In the genomic region with DNA sequence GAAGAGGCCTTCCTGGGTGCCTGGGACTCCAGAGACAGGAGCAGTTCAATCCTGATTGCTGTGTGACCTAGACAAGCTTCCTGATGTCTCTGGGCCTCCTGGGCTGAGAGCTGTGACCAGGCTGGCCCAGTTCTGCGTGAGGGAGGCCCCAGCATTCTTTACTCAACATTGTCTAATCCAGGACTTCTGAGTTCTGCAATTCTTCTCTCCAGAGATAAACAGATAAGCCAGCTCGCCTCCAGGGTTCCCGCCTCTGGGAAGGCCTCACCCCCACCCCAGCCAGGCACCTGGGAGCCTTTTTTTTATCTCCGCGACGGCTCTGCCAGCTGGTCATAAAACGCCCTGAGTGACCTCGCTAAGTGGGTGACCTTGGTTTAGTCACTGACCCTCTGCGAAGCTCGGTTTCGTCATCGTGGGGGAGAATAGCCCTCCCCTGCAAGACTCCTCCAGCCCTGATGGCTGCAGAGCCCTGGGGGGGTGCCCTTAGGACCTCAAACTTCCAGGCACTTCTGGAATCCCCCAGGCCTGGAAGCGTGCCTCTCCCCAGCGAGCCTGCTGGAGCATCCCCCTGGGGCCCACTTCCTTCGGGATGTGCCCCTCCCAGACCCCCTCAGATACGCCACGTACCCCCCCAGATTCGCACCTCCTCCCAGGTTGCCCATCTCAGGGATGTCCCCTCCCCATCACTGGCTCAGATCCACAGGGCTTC, we compare ENCODE assay signal across 10 cellular contexts. TPM values are rescaled to one million over a fixed set of nuclear protein-coding genes. Genes with fewer than 3 reads are reported as not detected.
A peak's percentile ranks its signal among the peaks of the same experiment; 100 is the strongest.
DNase-seq lines count a peak whose midpoint lies in the region; ATAC-seq and TF ChIP-seq lines count a peak whose summit lies in the region.
"Had no signal": no experiment of that assay in that cellular context is flagged by ENCODE, and none has a peak within 500 bp of the region (broad histone marks: within the 10 kb centered on the region; RNA-seq: fewer than 3 reads in every experiment).

No MANE protein-coding gene starts in this region.

- no peaks in the 10 kb centered on the region for H3K36me3 Mint-ChIP-seq in GM23338 (ENCODE audit: low read depth)
- H3K36me3 Mint-ChIP-seq: memory B cell had no signal

- H3K4me2 ChIP-seq in GM23338 (peak overlapping the region; percentile 73), fibroblast of lung (ENCODE audit: extremely low read depth, insufficient read depth, low read length) (no peak overlapping the region), MM.1S (ENCODE audit: low read depth, low read length) (no peak overlapping the region)

- no peaks in the 10 kb centered on the region for H4K20me1 ChIP-seq in GM23338 (replicated peaks; ENCODE audit: insufficient read depth)
- H4K20me1 ChIP-seq in fibroblast of lung (ENCODE audit: control insufficient read depth, extremely low read depth, insufficient read depth, low read length): no peaks in the 10 kb centered on the region
- H4K20me1 ChIP-seq in MM.1S (ENCODE audit: insufficient read depth, low read length): no peaks in the 10 kb centered on the region

- H3K27ac ChIP-seq in GM23338 (ENCODE audit: low read depth): peak overlapping the region; percentile 92
- no peak overlapping the region for H3K27ac ChIP-seq in fibroblast of lung (ENCODE audit: insufficient read depth, low read length)
- no peak overlapping the region for H3K27ac ChIP-seq in psoas muscle
- no peak overlapping the region for H3K27ac ChIP-seq in MM.1S (ENCODE audit: low read length)

- H3K36me3 ChIP-seq in GM23338 (ENCODE audit: insufficient read depth) (no peaks in the 10 kb centered on the region), NT2/D1 (ENCODE audit: insufficient read depth, insufficient read length, low read length) (no peaks in the 10 kb centered on the region), fibroblast of lung (ENCODE audit: control insufficient read depth, insufficient read depth, low read length) (no peaks in the 10 kb centered on the region), psoas muscle (ENCODE audit: insufficient read depth in 1 of 2, low read depth in 1 of 2) (no peaks in the 10 kb centered on the region), MM.1S (replicated peaks; ENCODE audit: insufficient read depth, low read length) (no peaks in the 10 kb centered on the region)

- H3K9me3 ChIP-seq in NT2/D1 (ENCODE audit: insufficient read depth, low read length): no peaks in the 10 kb centered on the region
- H3K9me3 ChIP-seq in fibroblast of lung (ENCODE audit: control insufficient read depth, insufficient read depth, low read depth, low read length): no peaks in the 10 kb centered on the region
- H3K9me3 ChIP-seq in psoas muscle: no peaks in the 10 kb centered on the region
- H3K9me3 ChIP-seq in MM.1S (replicated peaks; ENCODE audit: insufficient read depth, low read length): no peaks in the 10 kb centered on the region

- peak overlapping the region; percentile 93 for H3K27ac Mint-ChIP-seq in GM23338
- H3K27ac Mint-ChIP-seq: memory B cell had no signal

- H3K4me1 Mint-ChIP-seq in GM23338: peaks cover 27% of the 10 kb centered on the region

- DNase-seq in GM23338 (ENCODE audit: low spot score) (peak; percentile 61), NT2/D1 (ENCODE audit: low read depth, low spot score) (no peak), fibroblast of lung (ENCODE audit: low read depth in 2 of 2) (peak; percentile 60 to 77), psoas muscle (peak; percentile 33 to 61), MM.1S (no peak)
- DNase-seq: T-helper 2 cell had no signal

- H3K27me3 ChIP-seq in GM23338 (ENCODE audit: insufficient read depth) (no peaks in the 10 kb centered on the region), NT2/D1 (ENCODE audit: insufficient read depth, insufficient read length) (no peaks in the 10 kb centered on the region), fibroblast of lung (ENCODE audit: control insufficient read depth, insufficient read depth, low read length) (no peaks in the 10 kb centered on the region), psoas muscle (ENCODE audit: insufficient read depth in 3 of 3, low read length in 2 of 3) (peaks cover 0 to 5% (median 3%) of the 10 kb centered on the region in 3 donors), MM.1S (replicated peaks; ENCODE audit: insufficient read depth, low read length) (peaks cover 85% of the 10 kb centered on the region)

- H3K4me3 ChIP-seq in GM23338: peak overlapping the region; percentile 43
- peak overlapping the region; percentile 21 for H3K4me3 ChIP-seq in NT2/D1 (ENCODE audit: insufficient read length, low read depth)
- H3K4me3 ChIP-seq in fibroblast of lung (replicated peaks in 1 of 4; ENCODE audit: control extremely low read depth in 1 of 4, insufficient read depth in 1 of 4, low read depth in 3 of 4, low read length in 4 of 4): no peak overlapping the region
- H3K4me3 ChIP-seq in psoas muscle: no peak overlapping the region
- H3K4me3 ChIP-seq in MM.1S (ENCODE audit: low read length): no peak overlapping the region

- H3F3A ChIP-seq in GM23338 (replicated peaks; ENCODE audit: low read depth): peaks cover 22% of the 10 kb centered on the region; the same call in 1 of the 2 replicates
- no peaks in the 10 kb centered on the region for H3F3A ChIP-seq in MM.1S (ENCODE audit: insufficient read depth, low read length)

- H3K9me2 ChIP-seq in GM23338 (ENCODE audit: insufficient read depth) (no peaks in the 10 kb centered on the region), MM.1S (replicated peaks; ENCODE audit: insufficient read depth, low read length) (no peaks in the 10 kb centered on the region)

- ATAC-seq in GM23338 (peak; percentile 40), psoas muscle (peak in 2 of 4 donors; percentile 24 to 35), GM18870 (IDR thresholded peaks at IDR 0.05; ENCODE audit: unreplicated experiment) (no peak), GM18858 (IDR thresholded peaks at IDR 0.05; ENCODE audit: unreplicated experiment) (no peak), GM19463 (IDR thresholded peaks at IDR 0.05; ENCODE audit: unreplicated experiment) (no peak)

- TF ChIP-seq CTCF in GM23338 (conservative IDR thresholded peaks at IDR 0.05; ENCODE audit: low read depth in 2 of 2): no peak
- no peak for TF ChIP-seq CTCF in fibroblast of lung (conservative IDR thresholded peaks at IDR 0.05 in 1 of 2, IDR thresholded peaks at IDR 0.05 in 1 of 2; ENCODE audit: low read depth in 1 of 2, low read length in 2 of 2)
- no peak for TF ChIP-seq CTCF in psoas muscle (IDR thresholded peaks at IDR 0.05)
- TF ChIP-seq CTCF in MM.1S (IDR thresholded peaks at IDR 0.05; ENCODE audit: low read length): no peak

- H2AFZ ChIP-seq in GM23338 (peak overlapping the region; percentile 74; the same call in 1 of the 2 replicates), fibroblast of lung (ENCODE audit: low read length) (no peak overlapping the region), MM.1S (ENCODE audit: low read length) (no peak overlapping the region)

- H3K27me3 Mint-ChIP-seq in GM23338 (ENCODE audit: insufficient read depth, low read depth, poor library complexity): peaks cover 9% of the 10 kb centered on the region

- H3K79me2 ChIP-seq in GM23338 (replicated peaks; ENCODE audit: insufficient read depth) (no peaks in the 10 kb centered on the region), fibroblast of lung (ENCODE audit: control insufficient read depth, insufficient read depth, low read length) (no peaks in the 10 kb centered on the region), MM.1S (ENCODE audit: low read length) (no peaks in the 10 kb centered on the region)

- H3K4me3 Mint-ChIP-seq in GM23338: peak overlapping the region; percentile 60
- H3K4me3 Mint-ChIP-seq: memory B cell had no signal

- H3K4me1 ChIP-seq in GM23338 (ENCODE audit: insufficient read depth): peaks cover 10% of the 10 kb centered on the region
- H3K4me1 ChIP-seq in NT2/D1 (ENCODE audit: insufficient read depth, insufficient read length): peaks cover 6% of the 10 kb centered on the region
- peaks cover 3% of the 10 kb centered on the region for H3K4me1 ChIP-seq in fibroblast of lung (ENCODE audit: control insufficient read depth, extremely low read depth, insufficient read depth, low read length)
- H3K4me1 ChIP-seq in psoas muscle: no peaks in the 10 kb centered on the region
- H3K4me1 ChIP-seq in MM.1S (ENCODE audit: low read length): no peaks in the 10 kb centered on the region

- H3K9ac ChIP-seq in NT2/D1 (ENCODE audit: insufficient read length, low read depth) (peak overlapping the region; percentile 74), fibroblast of lung (ENCODE audit: insufficient read depth, low read length) (no peak overlapping the region), MM.1S (ENCODE audit: low read length) (no peak overlapping the region)

- intact Hi-C loops in psoas muscle (cut with DNase I): no loop called here

- 31 to 39% (median 36%) methylated on average over 16 to 18 of the region's 18 CpGs for WGBS in psoas muscle, 3 donors

- no peaks in the 10 kb centered on the region for H3K9me3 Mint-ChIP-seq in GM23338
- H3K9me3 Mint-ChIP-seq: memory B cell had no signal

TF ChIP-seq in GM23338, 12 proteins besides CTCF, POLR2A, EP300 and RAD21 (continues in another document):
- no peak for TF ChIP-seq JUNB (IDR thresholded peaks at IDR 0.05; ENCODE audit: unreplicated experiment)
- TF ChIP-seq EZH2 (IDR thresholded peaks at IDR 0.05; ENCODE audit: low read depth, unreplicated experiment): no peak

RNA-seq across cellular contexts. Expression of a gene that starts 1.9 kb away (rescaled TPM):
- total RNA-seq in GM23338 (2014; rRNA removed; shearing (Covaris generic)): 1.3 TPM in 1 of 2 replicates, not detected in the other
- 2.3 and 2.5 TPM in 2 replicates for polyA plus RNA-seq in GM23338 (2016; fragmentation: Nextera tagmentation; extraction: Ambion mirVana)
- 0.33 TPM in 1 of 2 replicates, not detected in the other for total RNA-seq in fibroblast of lung
- 0.10 TPM in 1 of 2 replicates, not detected in the other for polyA plus RNA-seq in fibroblast of lung
- polyA plus RNA-seq in fibroblast of lung (2012): 0.13 and 0.23 TPM in 2 replicates
- polyA minus RNA-seq in fibroblast of lung (ENCODE audit: low replicate concordance): not detected in 2 replicates
- total RNA-seq in psoas muscle: not detected
- under 1 TPM in 2 of 3 donors, not detected in 1; 0.06 to 0.23 TPM for polyA plus RNA-seq in psoas muscle

RNA-seq across cellular contexts. Expression of a gene that starts 42.2 kb away (rescaled TPM):
- 5.7 and 11.8 TPM in 2 replicates for total RNA-seq in GM23338 (2014; rRNA removed; shearing (Covaris generic))
- 1.6 and 2.0 TPM in 2 replicates for polyA plus RNA-seq in GM23338 (2016; fragmentation: Nextera tagmentation; extraction: Ambion mirVana)
- under 0.01 and 0.17 TPM in 2 replicates for total RNA-seq in fibroblast of lung
- polyA plus RNA-seq in fibroblast of lung: 0.01 TPM in 1 of 2 replicates, not detected in the other
- 0.10 and 0.14 TPM in 2 replicates for polyA plus RNA-seq in fibroblast of lung (2012)
- 0.37 TPM in 1 of 2 replicates, not detected in the other for polyA minus RNA-seq in fibroblast of lung (ENCODE audit: low replicate concordance)
- total RNA-seq in psoas muscle: under 1 TPM in 2 of 4 donors, not detected in 2; 0.06 to 0.14 TPM
- under 1 TPM; 0.03 to 0.06 (median 0.05) TPM for polyA plus RNA-seq in psoas muscle

RNA-seq across cellular contexts. Expression of a gene that starts 52.7 kb away (rescaled TPM):
- not detected in 2 replicates for total RNA-seq in GM23338 (2014; rRNA removed; shearing (Covaris generic))
- polyA plus RNA-seq in GM23338 (2016; fragmentation: Nextera tagmentation; extraction: Ambion mirVana) (not detected in 2 replicates), fibroblast of lung (not detected in 2 replicates), psoas muscle (not detected)
- total RNA-seq in fibroblast of lung (not detected in 2 replicates), psoas muscle (not detected)
- not detected in 2 replicates for polyA plus RNA-seq in fibroblast of lung (2012)
- polyA minus RNA-seq in fibroblast of lung (ENCODE audit: low replicate concordance): not detected in 2 replicates

Comparison
In these comparisons a context has a peak if more than half of its experiments do, and no peak if none do; other contexts are left out.
1. DNase-seq: peak in GM23338 (single experiment), fibroblast of lung (2 of 2) and psoas muscle (2 of 2); none in NT2/D1 (single experiment) and MM.1S (single experiment).
2. H3K4me3 ChIP-seq: peak in GM23338 (single experiment) and NT2/D1 (single experiment); none in fibroblast of lung (0 of 4), psoas muscle (single experiment) and MM.1S (single experiment).